In genomic region chr16:7185179-7185578, GRCh38 we compare ENCODE assay signal across 5 cellular contexts.
"Had no signal": no experiment of that assay in that cellular context is flagged by ENCODE, and none has a peak within 500 bp of the region (broad histone marks: within the 10 kb centered on the region; RNA-seq: fewer than 3 reads in every experiment).

No MANE protein-coding gene starts in this region.

- H3K4me3 ChIP-seq: K562 had no signal

- H3K27ac ChIP-seq: HL-60 had no signal

- FAIRE-seq: HepG2, HTR-8/SVneo had no signal

- DNase-seq: IMR-90 had no signal

- ATAC-seq: K562 had no signal
